19 cellular contexts compared by ENCODE assay signal in genomic region chr22:29069476-29069875, GRCh38. TPM values are rescaled to one million over a fixed set of nuclear protein-coding genes. Genes with fewer than 3 reads are reported as not detected.
DNase-seq lines count a peak whose midpoint lies in the region; ATAC-seq, FAIRE-seq and TF ChIP-seq lines count a peak whose summit lies in the region.
"Had no signal": no experiment of that assay in that cellular context is flagged by ENCODE, and none has a peak within 500 bp of the region (broad histone marks: within the 10 kb centered on the region; RNA-seq: fewer than 3 reads in every experiment).

No MANE protein-coding gene starts in this region.

- H3K27ac ChIP-seq in HepG2 (ENCODE audit: extremely low read length, insufficient read depth, low read length) (peak overlapping the region; percentile 22), right lobe of liver (no peak overlapping the region), gastrocnemius medialis (peak overlapping the region in 3 of 4 donors; percentile 8 to 30 (median 26)), gastroesophageal sphincter (no peak overlapping the region)
- H3K27ac ChIP-seq: A549, C4-2B had no signal

- peak overlapping the region in 1 of 3 experiments; percentile 7; a peak in 1 of 6 replicates for H3K4me3 ChIP-seq in HepG2 (replicated peaks in 1 of 3; ENCODE audit: insufficient read depth in 1 of 3, low read depth in 2 of 3, low read length in 3 of 3)
- H3K4me3 ChIP-seq in right lobe of liver, result no peak overlapping the region
- H3K4me3 ChIP-seq in gastrocnemius medialis, result no peak overlapping the region
- no peak overlapping the region for H3K4me3 ChIP-seq in gastroesophageal sphincter
- H3K4me3 ChIP-seq: A549 had no signal

- DNase-seq in HepG2 (ENCODE audit: low spot score) (no peak), right lobe of liver (no peak), left kidney (ENCODE audit: low read depth, low spot score) (peak; percentile 17), gastrocnemius medialis (no peak)
- DNase-seq: BE2C; CD8-positive, alpha-beta T cell; COR-L47; DMS153; GF-D8; HCEC 1CT; HFFc6 had no signal

- FAIRE-seq in HepG2 (lab: Jason Lieb, UNC), result no peak
- FAIRE-seq: A549, D721Med, GM19239 had no signal

- BruUV-seq in HepG2 (replicated peaks; lab: Mats Ljungman, UMichigan), result no TSS peak

- no peaks in the 10 kb centered on the region for H3K27me3 ChIP-seq in HepG2 (ENCODE audit: control insufficient read depth in 1 of 2, insufficient read depth in 2 of 2, low read length in 2 of 2)
- no peaks in the 10 kb centered on the region for H3K27me3 ChIP-seq in right lobe of liver
- no peaks in the 10 kb centered on the region for H3K27me3 ChIP-seq in gastrocnemius medialis
- H3K27me3 ChIP-seq in gastroesophageal sphincter, result peaks cover 3% of the 10 kb centered on the region
- H3K27me3 ChIP-seq: BE2C had no signal

- TF ChIP-seq RAD21 in HepG2 (CRISPR knock-in tag; IDR thresholded peaks at IDR 0.05), result no peak

- H3K79me2 ChIP-seq in HepG2 (ENCODE audit: insufficient read depth, low read length), result no peaks in the 10 kb centered on the region

- H4K20me1 ChIP-seq in HepG2 (ENCODE audit: insufficient read depth, low read length), result 0 out of 2 replicates have a peak, but pooled peaks cover 4% of the 10 kb centered on the region

- TF ChIP-seq CTCF in HepG2 (CRISPR knock-in tag; IDR thresholded peaks at IDR 0.05) (no peak), right lobe of liver (IDR thresholded peaks at IDR 0.05) (no peak), gastrocnemius medialis (IDR thresholded peaks at IDR 0.05 in 4 of 5, conservative IDR thresholded peaks at IDR 0.05 in 1 of 5) (no peak), gastroesophageal sphincter (IDR thresholded peaks at IDR 0.05) (no peak)

- peaks cover 59% of the 10 kb centered on the region for H3K4me1 ChIP-seq in HepG2 (ENCODE audit: insufficient read depth, low read length)
- peaks cover 0 to 16% (median 4%) of the 10 kb centered on the region in 4 donors for H3K4me1 ChIP-seq in right lobe of liver
- peaks cover 22 to 39% of the 10 kb centered on the region in 2 donors for H3K4me1 ChIP-seq in gastrocnemius medialis
- peaks cover 0 to 33% (median 12%) of the 10 kb centered on the region in 3 donors for H3K4me1 ChIP-seq in gastroesophageal sphincter
- H3K4me1 ChIP-seq: BE2C had no signal

- WGBS in HepG2 (ENCODE audit: low lambda C conversion rate), result 7% methylated on average over 4 of the region's 4 CpGs
- 76% methylated on average over 2 of the region's 4 CpGs for WGBS in right lobe of liver (ENCODE audit: insufficient coverage, low coverage, low lambda C conversion rate, missing lambda C conversion rate)
- 71% methylated on average over 2 of the region's 4 CpGs; no CpG with 5 or more reads in 1 of the 2 donors for WGBS in gastroesophageal sphincter (ENCODE audit: low coverage in 1 of 2), 2 donors

- peak overlapping the region; percentile 58 for H3K4me2 ChIP-seq in HepG2 (ENCODE audit: low read depth, low read length)
- H3K4me2 ChIP-seq: A549 had no signal

- intact Hi-C loops in HepG2 (cut with micrococcal nuclease; ENCODE audit: unreplicated experiment), result no loop called here
- intact Hi-C loops in right lobe of liver (cut with DNase I), result no loop called here
- intact Hi-C loops in gastrocnemius medialis (cut with DNase I; ENCODE audit: low total_unique reads), result no loop called here

- no peaks in the 10 kb centered on the region for H3K36me3 ChIP-seq in HepG2 (replicated peaks in 1 of 2; ENCODE audit: control insufficient read depth in 1 of 2, insufficient read depth in 2 of 2, low read length in 2 of 2)
- no peaks in the 10 kb centered on the region for H3K36me3 ChIP-seq in right lobe of liver
- no peaks in the 10 kb centered on the region for H3K36me3 ChIP-seq in gastrocnemius medialis
- no peaks in the 10 kb centered on the region for H3K36me3 ChIP-seq in gastroesophageal sphincter
- H3K36me3 ChIP-seq: BE2C had no signal

- TF ChIP-seq POLR2A in HepG2 (IDR thresholded peaks at IDR 0.05; ENCODE audit: insufficient read depth in 1 of 2, low read depth in 2 of 2, low read length in 2 of 2) (no peak), right lobe of liver (IDR thresholded peaks at IDR 0.05) (no peak), gastrocnemius medialis (IDR thresholded peaks at IDR 0.05) (no peak), gastroesophageal sphincter (IDR thresholded peaks at IDR 0.05) (no peak)

- H3K9ac ChIP-seq in HepG2 (ENCODE audit: insufficient read depth, low read depth, low read length), result no peak overlapping the region

- CTCF ChIA-PET in HepG2 (lab: Yijun Ruan, JAX; ENCODE audit: low intra/inter-chr PET ratio, low total read pairs), result no interaction called here

- POLR2A ChIA-PET in HepG2 (lab: Yijun Ruan, JAX), result interaction anchor here (0.7 to 1.2 kb wide), 2 partner anchors 15 to 68 kb away, joined by 3 to 4 read pairs; no protein-coding TSS in a partner anchor

- in situ Hi-C loops in HepG2 (cut with HindIII; ENCODE audit: extremely low pct_ligation_motif_present, low pct_unique_long_range_greater_than_20kb) (no loop called here), gastrocnemius medialis (cut with MboI; ENCODE audit: low sequenced_read_pairs in 4 of 4) (no loop called here)

- TF ChIP-seq EP300 in HepG2 (IDR thresholded peaks at IDR 0.05; ENCODE audit: low read depth in 2 of 2, low read length in 2 of 2) (no peak), HepG2 (CRISPR knock-in tag; IDR thresholded peaks at IDR 0.05; ENCODE audit: borderline replicate concordance) (no peak), gastroesophageal sphincter (IDR thresholded peaks at IDR 0.05) (no peak)

- H3K9me3 ChIP-seq in HepG2 (ENCODE audit: low read length), result no peaks in the 10 kb centered on the region
- H3K9me3 ChIP-seq in right lobe of liver, result no peaks in the 10 kb centered on the region
- H3K9me3 ChIP-seq in gastrocnemius medialis, result no peaks in the 10 kb centered on the region
- no peaks in the 10 kb centered on the region for H3K9me3 ChIP-seq in gastroesophageal sphincter
- H3K9me3 ChIP-seq: A549, BE2C had no signal

- no peak overlapping the region for H2AFZ ChIP-seq in HepG2 (ENCODE audit: low read length)

- no peak for ATAC-seq in HepG2
- no peak for ATAC-seq in right lobe of liver
- no peak for ATAC-seq in gastrocnemius medialis
- ATAC-seq in GM21515 (IDR thresholded peaks at IDR 0.05; ENCODE audit: unreplicated experiment), result no peak
- no peak for ATAC-seq in gastroesophageal sphincter
- ATAC-seq: A549; CD8-positive, alpha-beta T cell had no signal

RNA-seq across cellular contexts. Expression of gene KREMEN1, which starts 3.4 kb away (rescaled TPM):
- total RNA-seq in HepG2 (2016; rRNA removed; fragmentation: Illumina TruSeq; extraction: Trizol), result 10.2 and 13.8 TPM in 2 replicates
- 1.6 and 2.8 TPM in 2 replicates for total RNA-seq in HepG2 (2016; cell fraction: cytosol; rRNA removed; fragmentation: Illumina TruSeq; extraction: Trizol; ENCODE audit: low read depth)
- 8.1 and 13.9 TPM in 2 replicates for total RNA-seq in HepG2 (2016; cell fraction: insoluble cytoplasmic fraction; rRNA removed; fragmentation: Illumina TruSeq; extraction: Trizol)
- total RNA-seq in HepG2 (2016; cell fraction: membrane; rRNA removed; fragmentation: Illumina TruSeq; extraction: Trizol), result 6.5 and 7.3 TPM in 2 replicates
- 10.2 and 12.6 TPM in 2 replicates for total RNA-seq in HepG2 (2016; cell fraction: nucleus; rRNA removed; fragmentation: Illumina TruSeq; extraction: Trizol)
- 8.9 and 9.8 TPM in 2 replicates for polyA plus RNA-seq in HepG2 (2011; rRNA removed)
- 8.5 and 10.8 TPM in 2 replicates for polyA plus RNA-seq in HepG2 (2011; cell fraction: cytosol; rRNA removed)
- polyA plus RNA-seq in HepG2 (2011; cell fraction: nucleus; rRNA removed), result 5.2 and 6.3 TPM in 2 replicates
- polyA plus RNA-seq in HepG2 (2012), result 5.6 and 7.9 TPM in 2 replicates
- polyA plus RNA-seq in HepG2 (2016; cell fraction: cytosol; fragmentation: Illumina TruSeq; extraction: Trizol; ENCODE audit: low read depth), result 1.5 TPM in 2 replicates
- polyA plus RNA-seq in HepG2 (2016; cell fraction: insoluble cytoplasmic fraction; fragmentation: Illumina TruSeq; extraction: Trizol; ENCODE audit: low read depth), result 9.5 and 11.0 TPM in 2 replicates
- 4.1 and 5.6 TPM in 2 replicates for polyA plus RNA-seq in HepG2 (2016; cell fraction: membrane; fragmentation: Illumina TruSeq; extraction: Trizol; ENCODE audit: low read depth)
- 20.4 and 21.5 TPM in 2 replicates for polyA plus RNA-seq in HepG2 (2016; cell fraction: nucleus; fragmentation: Illumina TruSeq; extraction: Trizol; ENCODE audit: insufficient read depth, low read depth)
- 1.5 and 13.8 TPM in 2 replicates for polyA minus RNA-seq in HepG2 (2011; rRNA and poly(A)+ RNA removed; ENCODE audit: low replicate concordance)
- 5.3 and 6.3 TPM in 2 replicates for polyA minus RNA-seq in HepG2 (2011; cell fraction: cytosol; rRNA and poly(A)+ RNA removed)
- polyA minus RNA-seq in HepG2 (2011; cell fraction: nucleus; rRNA and poly(A)+ RNA removed), result 1.8 and 2.7 TPM in 2 replicates
- total RNA-seq in right lobe of liver, result 1 to 10 TPM; 1.7 to 6.7 (median 3.0) TPM
- 10 to 100 TPM in 3 of 4 donors, 1 to 10 TPM in 1; 7.5 to 35.8 (median 15.4) TPM for total RNA-seq in gastrocnemius medialis
- 10 to 100 TPM in 2 of 4 donors, 1 to 10 TPM in 2; 7.5 to 17.4 (median 10.8) TPM for total RNA-seq in gastroesophageal sphincter
- total RNA-seq: CD8-positive, alpha-beta T cell had no signal

RNA-seq across cellular contexts. Expression of gene C22orf31, which starts 7.8 kb away (rescaled TPM):
- total RNA-seq in HepG2 (2016; rRNA removed; fragmentation: Illumina TruSeq; extraction: Trizol), result not detected in 2 replicates
- not detected in 2 replicates for total RNA-seq in HepG2 (2016; cell fraction: cytosol; rRNA removed; fragmentation: Illumina TruSeq; extraction: Trizol; ENCODE audit: low read depth)
- 0.19 TPM in 1 of 2 replicates, not detected in the other for total RNA-seq in HepG2 (2016; cell fraction: insoluble cytoplasmic fraction; rRNA removed; fragmentation: Illumina TruSeq; extraction: Trizol)
- total RNA-seq in HepG2 (2016; cell fraction: membrane; rRNA removed; fragmentation: Illumina TruSeq; extraction: Trizol), result not detected in 2 replicates
- not detected in 2 replicates for total RNA-seq in HepG2 (2016; cell fraction: nucleus; rRNA removed; fragmentation: Illumina TruSeq; extraction: Trizol)
- polyA plus RNA-seq in HepG2 (2011; rRNA removed), result not detected in 2 replicates
- not detected in 2 replicates for polyA plus RNA-seq in HepG2 (2011; cell fraction: cytosol; rRNA removed)
- polyA plus RNA-seq in HepG2 (2011; cell fraction: nucleus; rRNA removed), result not detected in 2 replicates
- not detected in 2 replicates for polyA plus RNA-seq in HepG2 (2012)
- 0.25 TPM in 1 of 2 replicates, not detected in the other for polyA plus RNA-seq in HepG2 (2016; cell fraction: cytosol; fragmentation: Illumina TruSeq; extraction: Trizol; ENCODE audit: low read depth)
- not detected in 2 replicates for polyA plus RNA-seq in HepG2 (2016; cell fraction: insoluble cytoplasmic fraction; fragmentation: Illumina TruSeq; extraction: Trizol; ENCODE audit: low read depth)
- not detected in 2 replicates for polyA plus RNA-seq in HepG2 (2016; cell fraction: membrane; fragmentation: Illumina TruSeq; extraction: Trizol; ENCODE audit: low read depth)
- not detected in 2 replicates for polyA plus RNA-seq in HepG2 (2016; cell fraction: nucleus; fragmentation: Illumina TruSeq; extraction: Trizol; ENCODE audit: insufficient read depth, low read depth)
- not detected in 2 replicates for polyA minus RNA-seq in HepG2 (2011; rRNA and poly(A)+ RNA removed; ENCODE audit: low replicate concordance)
- polyA minus RNA-seq in HepG2 (2011; cell fraction: cytosol; rRNA and poly(A)+ RNA removed), result not detected in 2 replicates
- not detected in 2 replicates for polyA minus RNA-seq in HepG2 (2011; cell fraction: nucleus; rRNA and poly(A)+ RNA removed)
- total RNA-seq in right lobe of liver, result not detected
- total RNA-seq in gastrocnemius medialis, result not detected
- total RNA-seq in gastroesophageal sphincter, result not detected
- total RNA-seq: CD8-positive, alpha-beta T cell; H4; HFFc6; HT1080 had no signal
- polyA plus RNA-seq: A549 had no signal

Comparison
In these comparisons a context has a peak if more than half of its experiments do, and no peak if none do; other contexts are left out.
1. H3K27ac ChIP-seq: peak in HepG2 (single experiment) and gastrocnemius medialis (3 of 4); none in right lobe of liver (0 of 3) and gastroesophageal sphincter (0 of 4).